ENCODE assay signal across 9 cellular contexts in genomic region chr4:112637552-112637866, GRCh38. TPM values are rescaled to one million over a fixed set of nuclear protein-coding genes. Genes with fewer than 3 reads are reported as not detected.
DNase-seq lines count a peak whose midpoint lies in the region; ATAC-seq and TF ChIP-seq lines count a peak whose summit lies in the region.
"Had no signal": no experiment of that assay in that cellular context is flagged by ENCODE, and none has a peak within 500 bp of the region (broad histone marks: within the 10 kb centered on the region; RNA-seq: fewer than 3 reads in every experiment).

No MANE protein-coding gene starts in this region.

- no peak overlapping the region for H3K4me3 Mint-ChIP-seq in GM23338
- H3K4me3 Mint-ChIP-seq: neural crest cell had no signal

- no peak for TF ChIP-seq POLR2A in thyroid gland (IDR thresholded peaks at IDR 0.05)

- H3K4me1 Mint-ChIP-seq in GM23338: peaks cover 36% of the 10 kb centered on the region

- DNase-seq in GM23338 (ENCODE audit: low spot score) (no peak), SK-N-MC (ENCODE audit: low read depth, low spot score) (no peak), iPS DF 6.9 (ENCODE audit: low read depth, low spot score) (no peak), thyroid gland (no peak), iPS-NIHi7 (ENCODE audit: extremely low spot score) (no peak), GM13977 (ENCODE audit: low spot score) (no peak), HuH-7 (ENCODE audit: low spot score) (no peak)

- H3K36me3 ChIP-seq in GM23338 (ENCODE audit: insufficient read depth) (no peaks in the 10 kb centered on the region; the same call in 1 of the 2 replicates), SK-N-MC (ENCODE audit: insufficient read depth, low read length) (peaks cover 4% of the 10 kb centered on the region; the same call in 1 of the 2 replicates), iPS DF 6.9 (ENCODE audit: control insufficient read depth, insufficient read depth, low read length) (no peaks in the 10 kb centered on the region; the same call in 1 of the 2 replicates), thyroid gland (no peaks in the 10 kb centered on the region)

- H3K27me3 ChIP-seq in GM23338 (ENCODE audit: insufficient read depth) (no peaks in the 10 kb centered on the region), iPS DF 6.9 (ENCODE audit: control insufficient read depth, insufficient read depth, low read length) (no peaks in the 10 kb centered on the region), thyroid gland (no peaks in the 10 kb centered on the region)

- in situ Hi-C loops in GM13977 (cut with MboI; ENCODE audit: low pct_unique_long_range_greater_than_20kb, low sequenced_read_pairs, unreplicated experiment): no loop called here

- H4K20me1 ChIP-seq in GM23338 (replicated peaks; ENCODE audit: insufficient read depth): no peaks in the 10 kb centered on the region

- no peaks in the 10 kb centered on the region for H3K9me3 Mint-ChIP-seq in GM23338
- H3K9me3 Mint-ChIP-seq: neural crest cell had no signal

- intact Hi-C loops in thyroid gland (cut with DNase I): loop anchor here (10.0 kb wide), 1 partner anchor 287 kb away; no protein-coding TSS in a partner anchor

- peaks cover 15% of the 10 kb centered on the region for H3K36me3 Mint-ChIP-seq in GM23338 (ENCODE audit: low read depth)

- no peak overlapping the region for H3K27ac Mint-ChIP-seq in GM23338

- H3K4me1 ChIP-seq in GM23338 (ENCODE audit: insufficient read depth) (peaks cover 27% of the 10 kb centered on the region), iPS DF 6.9 (ENCODE audit: control insufficient read depth, insufficient read depth, low read length) (no peaks in the 10 kb centered on the region), thyroid gland (peaks cover 0 to 7% of the 10 kb centered on the region in 2 donors)

- H3K4me2 ChIP-seq in GM23338: peak overlapping the region; percentile 76

- H3K4me3 ChIP-seq in GM23338: peak overlapping the region; percentile 58
- H3K4me3 ChIP-seq in SK-N-MC: peak overlapping the region; percentile 93
- peak overlapping the region; percentile 79; the same call in 1 of the 2 replicates for H3K4me3 ChIP-seq in iPS DF 6.9 (ENCODE audit: low read length)
- peak overlapping the region in 2 of 3 donors; percentile 27 to 41 for H3K4me3 ChIP-seq in thyroid gland (replicated peaks in 1 of 3)

- H3F3A ChIP-seq in GM23338 (replicated peaks; ENCODE audit: low read depth): no peaks in the 10 kb centered on the region

- TF ChIP-seq CTCF in GM23338 (conservative IDR thresholded peaks at IDR 0.05; ENCODE audit: low read depth in 2 of 2) (no peak), thyroid gland (IDR thresholded peaks at IDR 0.05) (no peak), GM13977 (IDR thresholded peaks at IDR 0.05; ENCODE audit: extremely low read depth, insufficient read depth, missing control alignments) (no peak)

- WGBS in iPS DF 6.9 (ENCODE audit: insufficient coverage, insufficient read length): no CpG with 5 or more reads among the region's 8 CpGs
- WGBS in thyroid gland, 2 donors: 0 to 1% methylated on average over 8 of the region's 8 CpGs

- H3K9me2 ChIP-seq in GM23338 (ENCODE audit: insufficient read depth): no peaks in the 10 kb centered on the region

- H3K9ac ChIP-seq in SK-N-MC (ENCODE audit: insufficient read length): peak overlapping the region; percentile 97

- H3K27ac ChIP-seq in GM23338 (ENCODE audit: low read depth) (peak overlapping the region; percentile 94), SK-N-MC (peak overlapping the region; percentile 84), iPS DF 6.9 (ENCODE audit: low read length) (no peak overlapping the region), thyroid gland (peak overlapping the region; percentile 81 to 99 (median 90))

- H3K27me3 Mint-ChIP-seq in GM23338 (ENCODE audit: insufficient read depth, low read depth, poor library complexity): peaks cover 4% of the 10 kb centered on the region

- peaks cover 86% of the 10 kb centered on the region for H3K79me2 ChIP-seq in GM23338 (replicated peaks; ENCODE audit: insufficient read depth)

- H3K9me3 ChIP-seq in SK-N-MC (ENCODE audit: low read depth, low read length): no peaks in the 10 kb centered on the region
- no peaks in the 10 kb centered on the region for H3K9me3 ChIP-seq in iPS DF 6.9 (ENCODE audit: control insufficient read depth, insufficient read depth, low read length)
- no peaks in the 10 kb centered on the region for H3K9me3 ChIP-seq in thyroid gland

- no peak overlapping the region for H2AFZ ChIP-seq in GM23338

- ATAC-seq in GM23338: no peak
- ATAC-seq in HG02840 (IDR thresholded peaks at IDR 0.05; ENCODE audit: low FRiP score, unreplicated experiment): no peak

TF ChIP-seq in GM23338, 12 proteins besides CTCF, POLR2A, EP300 and RAD21 (continues in another document):
- no peak for TF ChIP-seq POLR2AphosphoS5 (IDR thresholded peaks at IDR 0.05; ENCODE audit: low read depth)
- TF ChIP-seq EZH2phosphoT487 (IDR thresholded peaks at IDR 0.05; ENCODE audit: unreplicated experiment): no peak
- TF ChIP-seq ZNF114 (CRISPR knock-in tag; IDR thresholded peaks at IDR 0.05): no peak
- TF ChIP-seq EZH2 (IDR thresholded peaks at IDR 0.05; ENCODE audit: low read depth, unreplicated experiment): no peak
- TF ChIP-seq NANOG (IDR thresholded peaks at IDR 0.05; ENCODE audit: borderline replicate concordance): no peak
- no peak for TF ChIP-seq REST (IDR thresholded peaks at IDR 0.05; ENCODE audit: unreplicated experiment)
- TF ChIP-seq CREB1 (CRISPR knock-in tag; IDR thresholded peaks at IDR 0.05; ENCODE audit: low read depth): 0 out of 2 replicates have a peak, but pooled peaks have one; percentile 57

RNA-seq across cellular contexts. Expression of gene LARP7, which starts 0.6 kb away (rescaled TPM):
- total RNA-seq in GM23338 (2014; rRNA removed; shearing (Covaris generic)): 25.8 and 26.6 TPM in 2 replicates
- 133 and 157 TPM in 2 replicates for polyA plus RNA-seq in GM23338 (2016; fragmentation: Nextera tagmentation; extraction: Ambion mirVana)
- total RNA-seq in thyroid gland: 10 to 100 TPM; 43.5 to 53.1 (median 51.5) TPM

RNA-seq across cellular contexts. Expression of gene ZGRF1, which starts 0.8 kb away (rescaled TPM):
- total RNA-seq in GM23338 (2014; rRNA removed; shearing (Covaris generic)): 37.6 and 62.6 TPM in 2 replicates
- polyA plus RNA-seq in GM23338 (2016; fragmentation: Nextera tagmentation; extraction: Ambion mirVana): 28.9 and 41.7 TPM in 2 replicates
- 1 to 10 TPM; 5.2 to 9.0 (median 6.5) TPM for total RNA-seq in thyroid gland

Comparison
In these comparisons a context has a peak if more than half of its experiments do, and no peak if none do; other contexts are left out.
1. H3K4me3 ChIP-seq: peak in every context shown above with its lines; median percentile 93 in SK-N-MC; 79 in iPS DF 6.9; 58 in GM23338; 34 in thyroid gland.